In the genomic region with DNA sequence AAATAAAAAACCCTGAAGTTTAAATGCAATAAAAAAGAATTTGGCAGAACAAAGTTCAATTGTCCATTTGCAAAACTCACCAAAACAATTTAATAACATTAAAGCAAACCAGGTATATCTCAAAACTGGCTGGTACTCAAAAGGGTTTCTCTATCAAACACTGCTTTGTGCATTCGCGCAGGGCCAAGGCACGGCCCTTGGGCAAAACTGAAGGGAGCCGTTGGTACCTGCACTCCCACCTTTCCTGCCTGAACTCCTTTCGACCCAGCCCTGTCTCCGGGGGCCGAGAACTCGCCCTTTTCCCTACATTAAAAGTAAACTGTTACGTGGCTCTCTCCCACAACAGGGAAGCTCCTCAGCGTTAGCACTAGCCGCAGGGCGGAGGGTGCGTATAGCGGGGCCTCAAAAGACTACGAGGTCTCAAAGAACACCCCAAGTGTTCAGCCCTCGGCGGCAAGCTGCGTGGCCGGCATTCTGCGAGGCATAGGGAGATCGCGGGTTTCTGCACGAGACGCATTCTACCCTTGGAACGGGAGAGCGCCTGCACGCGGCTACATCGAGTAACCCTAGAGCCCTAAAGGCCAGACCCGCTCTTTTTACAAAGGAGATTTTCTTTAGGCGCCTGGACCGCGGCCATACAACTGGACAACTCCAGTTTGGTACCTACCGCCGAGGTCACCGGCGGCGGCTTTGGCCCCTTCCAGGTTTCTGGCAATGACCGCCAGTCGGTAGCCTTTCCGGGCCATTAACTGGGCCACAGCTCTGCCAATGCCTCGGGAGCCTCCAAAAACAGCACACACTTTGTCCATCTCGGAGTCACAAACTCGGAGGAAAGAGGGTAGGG, we compare ENCODE assay signal across 1 cellular context.
TF ChIP-seq lines count a peak whose summit lies in the region.

No MANE protein-coding gene starts in this region.

TF ChIP-seq in neural cell, 6 proteins besides CTCF, POLR2A, EP300 and RAD21 (continued from another document):
- TF ChIP-seq, protein P1, sequence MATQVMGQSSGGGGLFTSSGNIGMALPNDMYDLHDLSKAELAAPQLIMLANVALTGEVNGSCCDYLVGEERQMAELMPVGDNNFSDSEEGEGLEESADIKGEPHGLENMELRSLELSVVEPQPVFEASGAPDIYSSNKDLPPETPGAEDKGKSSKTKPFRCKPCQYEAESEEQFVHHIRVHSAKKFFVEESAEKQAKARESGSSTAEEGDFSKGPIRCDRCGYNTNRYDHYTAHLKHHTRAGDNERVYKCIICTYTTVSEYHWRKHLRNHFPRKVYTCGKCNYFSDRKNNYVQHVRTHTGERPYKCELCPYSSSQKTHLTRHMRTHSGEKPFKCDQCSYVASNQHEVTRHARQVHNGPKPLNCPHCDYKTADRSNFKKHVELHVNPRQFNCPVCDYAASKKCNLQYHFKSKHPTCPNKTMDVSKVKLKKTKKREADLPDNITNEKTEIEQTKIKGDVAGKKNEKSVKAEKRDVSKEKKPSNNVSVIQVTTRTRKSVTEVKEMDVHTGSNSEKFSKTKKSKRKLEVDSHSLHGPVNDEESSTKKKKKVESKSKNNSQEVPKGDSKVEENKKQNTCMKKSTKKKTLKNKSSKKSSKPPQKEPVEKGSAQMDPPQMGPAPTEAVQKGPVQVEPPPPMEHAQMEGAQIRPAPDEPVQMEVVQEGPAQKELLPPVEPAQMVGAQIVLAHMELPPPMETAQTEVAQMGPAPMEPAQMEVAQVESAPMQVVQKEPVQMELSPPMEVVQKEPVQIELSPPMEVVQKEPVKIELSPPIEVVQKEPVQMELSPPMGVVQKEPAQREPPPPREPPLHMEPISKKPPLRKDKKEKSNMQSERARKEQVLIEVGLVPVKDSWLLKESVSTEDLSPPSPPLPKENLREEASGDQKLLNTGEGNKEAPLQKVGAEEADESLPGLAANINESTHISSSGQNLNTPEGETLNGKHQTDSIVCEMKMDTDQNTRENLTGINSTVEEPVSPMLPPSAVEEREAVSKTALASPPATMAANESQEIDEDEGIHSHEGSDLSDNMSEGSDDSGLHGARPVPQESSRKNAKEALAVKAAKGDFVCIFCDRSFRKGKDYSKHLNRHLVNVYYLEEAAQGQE (IDR thresholded peaks at IDR 0.05; ENCODE audit: borderline replicate concordance) = peak; percentile 26
- TF ChIP-seq TAF1 (IDR thresholded peaks at IDR 0.05; ENCODE audit: low read depth) = no peak
- TF ChIP-seq SMC3 (conservative IDR thresholded peaks at IDR 0.05; ENCODE audit: poor library complexity) = no peak
